Comparison of ENCODE assay signal across 18 cellular contexts in genomic region chr13:110894086-110894485, GRCh38.
"Had no signal": no experiment of that assay in that cellular context is flagged by ENCODE, and none has a peak within 500 bp of the region (broad histone marks: within the 10 kb centered on the region; RNA-seq: fewer than 3 reads in every experiment).

No MANE protein-coding gene starts in this region.

- H3K4me3 ChIP-seq: cardiac muscle cell, thoracic aorta, upper lobe of left lung had no signal

- H3K9me3 ChIP-seq: thoracic aorta, upper lobe of left lung had no signal

- H3K27me3 Mint-ChIP-seq: natural killer cell treated with Interleukin-12 subunit alpha and Interleukin-12 subunit beta and Interleukin-15 and Interleukin-18, amount 100 ng/mL, for 72 hours; T-cell had no signal

- H3K27ac ChIP-seq: cardiac muscle cell, thoracic aorta, upper lobe of left lung, WERI-Rb-1 had no signal

- H3K4me1 ChIP-seq: upper lobe of left lung had no signal

- H3K27me3 ChIP-seq: cardiac muscle cell, upper lobe of left lung had no signal

- H3K9me3 Mint-ChIP-seq: natural killer cell treated with Interleukin-12 subunit alpha and Interleukin-12 subunit beta and Interleukin-15 and Interleukin-18, amount 100 ng/mL, for 72 hours; T-cell; T-helper 2 cell treated with Interferon-gamma antibody and Interleukin-4, amounts not matched to agents 5 μg/mL and 100 μg/mL, for 36 hours had no signal

- ATAC-seq: left lobe of liver; natural killer cell treated with Interleukin-12 subunit alpha and Interleukin-12 subunit beta and Interleukin-15 and Interleukin-18, amount 100 ng/mL, for 72 hours; right cardiac atrium; T-cell had no signal

- H3K27ac Mint-ChIP-seq: natural killer cell treated with Interleukin-12 subunit alpha and Interleukin-12 subunit beta and Interleukin-15 and Interleukin-18, amount 100 ng/mL, for 72 hours; T-helper 2 cell treated with Interferon-gamma antibody and Interleukin-4, amounts not matched to agents 5 μg/mL and 100 μg/mL, for 36 hours had no signal

- DNase-seq: activated CD4-positive, alpha-beta T cell treated with anti-CD3 and anti-CD28 coated beads for 1 hour; activated CD4-positive, alpha-beta T cell treated with anti-CD3 and anti-CD28 coated beads, Interleukin-2, amount 50 U/mL, for 1 hour; activated CD8-positive, alpha-beta memory T cell treated with anti-CD3 and anti-CD28 coated beads for 24 hours; activated naive CD4-positive, alpha-beta T cell treated with Interleukin-2 at 50 U/mL for 16 hours; activated T-cell treated with anti-CD3 and anti-CD28 coated beads, Interleukin-2, amount 50 U/mL, for 48 hours; erythroblast; foreskin melanocyte; right cardiac atrium; stimulated activated CD4-positive, alpha-beta T cell treated with anti-CD3 and anti-CD28 coated beads, Interleukin-4, amount 100 ng/mL, for 24 hours; stimulated activated naive CD4-positive, alpha-beta T cell treated with Interleukin-2 at 50 U/mL for 16 hours; T-cell; upper lobe of left lung; WERI-Rb-1 had no signal

- H3K4me3 Mint-ChIP-seq: natural killer cell treated with Interleukin-12 subunit alpha and Interleukin-12 subunit beta and Interleukin-15 and Interleukin-18, amount 100 ng/mL, for 72 hours; T-cell; T-helper 2 cell treated with Interferon-gamma antibody and Interleukin-4, amounts not matched to agents 5 μg/mL and 100 μg/mL, for 36 hours had no signal
